Comparison of ENCODE assay signal across 15 cellular contexts in genomic region chr12:69608114-69608513, GRCh38. TPM values are rescaled to one million over a fixed set of nuclear protein-coding genes. Genes with fewer than 3 reads are reported as not detected.
"Had no signal": no experiment of that assay in that cellular context is flagged by ENCODE, and none has a peak within 500 bp of the region (broad histone marks: within the 10 kb centered on the region; RNA-seq: fewer than 3 reads in every experiment).

No MANE protein-coding gene starts in this region.

- H3K27ac ChIP-seq: brain microvascular endothelial cell had no signal

- ATAC-seq: activated CD4-positive, CD25-positive, alpha-beta regulatory T cell treated with anti-CD3 and anti-CD28 coated beads, Interleukin-2, amount 50 U/mL, for 24 hours; activated naive CD4-positive, alpha-beta T cell treated with anti-CD3 and anti-CD28 coated beads, Interleukin-2, amount 50 U/mL, for 72 hours; left lobe of liver had no signal

- H3K9me3 ChIP-seq: SK-N-SH had no signal

- H3K4me3 Mint-ChIP-seq: nephron progenitor cell; stimulated activated naive CD8-positive, alpha-beta T cell treated with anti-CD3 and anti-CD28 coated beads, Interleukin-15, Interleukin-2, amounts not matched to agents 100 ng/mL and 50 ng/mL, for 24 hours had no signal

- H3K4me1 Mint-ChIP-seq: nephron progenitor cell had no signal

- H3K27me3 ChIP-seq: brain microvascular endothelial cell had no signal

- H3K27ac Mint-ChIP-seq: activated naive CD4-positive, alpha-beta T cell treated with anti-CD3 and anti-CD28 coated beads, Interleukin-2, amount 50 U/mL, for 72 hours; nephron progenitor cell; stimulated activated naive CD8-positive, alpha-beta T cell treated with anti-CD3 and anti-CD28 coated beads, Interleukin-15, Interleukin-2, amounts not matched to agents 100 ng/mL and 50 ng/mL, for 24 hours had no signal

- DNase-seq: brain microvascular endothelial cell; mesenchymal stem cell; nephron progenitor cell; SK-N-SH; stimulated activated CD4-positive, alpha-beta T cell treated with anti-CD3 and anti-CD28 coated beads, Interleukin-2, amount 100 ng/mL, for 48 hours had no signal

- H3K27me3 Mint-ChIP-seq: stimulated activated naive CD8-positive, alpha-beta T cell treated with anti-CD3 and anti-CD28 coated beads, Interleukin-15, Interleukin-2, amounts not matched to agents 100 ng/mL and 50 ng/mL, for 24 hours had no signal

- H3K9me3 Mint-ChIP-seq: activated naive CD4-positive, alpha-beta T cell treated with anti-CD3 and anti-CD28 coated beads, Interleukin-2, amount 50 U/mL, for 72 hours; stimulated activated naive CD8-positive, alpha-beta T cell treated with anti-CD3 and anti-CD28 coated beads, Interleukin-15, Interleukin-2, amounts not matched to agents 100 ng/mL and 50 ng/mL, for 24 hours had no signal

RNA-seq across cellular contexts. Expression of gene LRRC10, which starts 2.6 kb away (rescaled TPM):
- total RNA-seq: activated naive CD4-positive, alpha-beta T cell treated with anti-CD3 and anti-CD28 coated beads, Interleukin-2, amount 50 U/mL, for 72 hours; chondrocyte; left lobe of liver; osteoblast; pulmonary artery endothelial cell; T-helper 1 cell treated with Interleukin-12 subunit alpha and Interleukin-12 subunit beta and Interleukin-4 antibody, amounts not matched to agents 30 ng/mL and 1 ng/mL, for 36 hours; temporal lobe; ureter had no signal
- polyA plus RNA-seq: SK-N-SH had no signal
